Comparison of ENCODE assay signal across 29 cellular contexts in genomic region chr5:178380086-178380485, GRCh38.
"Had no signal": no experiment of that assay in that cellular context is flagged by ENCODE, and none has a peak within 500 bp of the region (broad histone marks: within the 10 kb centered on the region; RNA-seq: fewer than 3 reads in every experiment).

No MANE protein-coding gene starts in this region.

- H3K36me3 ChIP-seq: heart left ventricle, left lung, lower lobe of right lung, right atrium auricular region, right lobe of liver, stomach, tibial artery, upper lobe of right lung had no signal

- H3K9me3 ChIP-seq: heart left ventricle, left lung, lower lobe of right lung, right atrium auricular region, right lobe of liver, stomach, testis, tibial artery, upper lobe of right lung had no signal

- H3K9ac ChIP-seq: parathyroid adenoma had no signal

- H3K9me3 Mint-ChIP-seq: naive thymus-derived CD8-positive, alpha-beta T cell; neural crest cell; stimulated activated naive B cell treated with anti-CD40 and anti-IgM and Interleukin-4, amounts not matched to agents 10 μg/mL and 1 μg/mL and 100 μg/mL, for 72 hours had no signal

- DNase-seq: islet precursor cell; kidney glomerular epithelial cell; left colon; lower lobe of right lung; mammary epithelial cell; mesenchymal stem cell; nucleus accumbens; stimulated activated CD4-positive, alpha-beta T cell treated with anti-CD3 and anti-CD28 coated beads, Interleukin-1b, Interleukin-23, amount 100 ng/mL, for 48 hours; stimulated activated CD4-positive, alpha-beta T cell treated with anti-CD3 and anti-CD28 coated beads, Interleukin-2, amount 100 ng/mL, for 48 hours; stimulated activated CD4-positive, alpha-beta T cell treated with anti-CD3 and anti-CD28 coated beads, Interleukin-4, amount 100 ng/mL, for 4 hours; stimulated activated CD8-positive, alpha-beta memory T cell treated with anti-CD3 and anti-CD28 coated beads, Interleukin-4, amount 100 ng/mL, for 48 hours; stimulated activated naive B cell treated with anti-CD40 and anti-IgM and Interleukin-4, amounts not matched to agents 10 μg/mL and 1 μg/mL and 100 μg/mL, for 72 hours; stimulated activated naive CD8-positive, alpha-beta T cell treated with anti-CD3 and anti-CD28 coated beads, Interleukin-15, Interleukin-2, amounts not matched to agents 100 U/mL and 50 U/mL, for 24 hours; stomach; testis; tibial artery; trophoblast cell; upper lobe of right lung had no signal

- H3K27ac Mint-ChIP-seq: progenitor cell of endocrine pancreas; stimulated activated naive B cell treated with anti-CD40 and anti-IgM and Interleukin-4, amounts not matched to agents 10 μg/mL and 1 μg/mL and 100 μg/mL, for 72 hours had no signal

- ATAC-seq: heart left ventricle; left colon; left lung; lower lobe of right lung; naive thymus-derived CD8-positive, alpha-beta T cell; right lobe of liver; stimulated activated naive B cell treated with anti-CD40 and anti-IgM and Interleukin-4, amounts not matched to agents 10 μg/mL and 1 μg/mL and 100 μg/mL, for 72 hours; stimulated activated naive CD8-positive, alpha-beta T cell treated with anti-CD3 and anti-CD28 coated beads, Interleukin-15, Interleukin-2, amounts not matched to agents 100 U/mL and 50 U/mL, for 24 hours; upper lobe of right lung had no signal

- H3K27me3 ChIP-seq: hepatocyte, right atrium auricular region, right lobe of liver, testis, upper lobe of right lung had no signal

- H3K27ac ChIP-seq: heart left ventricle, left lung, lower lobe of right lung, parathyroid adenoma, right atrium auricular region, right lobe of liver, stomach, testis, tibial artery, upper lobe of right lung had no signal

- H3K4me1 ChIP-seq: lower lobe of right lung, right atrium auricular region, right lobe of liver, testis, tibial artery had no signal

- H3K4me3 ChIP-seq: heart left ventricle, hepatocyte, left lung, lower lobe of right lung, right atrium auricular region, right lobe of liver, smooth muscle cell, stomach, testis, tibial artery, upper lobe of right lung had no signal

- H3K36me3 Mint-ChIP-seq: naive thymus-derived CD8-positive, alpha-beta T cell; stimulated activated naive B cell treated with anti-CD40 and anti-IgM and Interleukin-4, amounts not matched to agents 10 μg/mL and 1 μg/mL and 100 μg/mL, for 72 hours had no signal

- FAIRE-seq: urothelium cell line had no signal

- H3K4me3 Mint-ChIP-seq: neural crest cell; stimulated activated naive B cell treated with anti-CD40 and anti-IgM and Interleukin-4, amounts not matched to agents 10 μg/mL and 1 μg/mL and 100 μg/mL, for 72 hours had no signal
